In genomic region chr21:46255166-46255565, GRCh38 we compare ENCODE assay signal across 18 cellular contexts. TPM values are rescaled to one million over a fixed set of nuclear protein-coding genes. Genes with fewer than 3 reads are reported as not detected.
DNase-seq lines count a peak whose midpoint lies in the region; ATAC-seq and TF ChIP-seq lines count a peak whose summit lies in the region.
"Had no signal": no experiment of that assay in that cellular context is flagged by ENCODE, and none has a peak within 500 bp of the region (broad histone marks: within the 10 kb centered on the region; RNA-seq: fewer than 3 reads in every experiment).

No MANE protein-coding gene starts in this region.

- peaks cover 100% of the 10 kb centered on the region for H3K36me3 ChIP-seq in upper lobe of right lung

- H3K4me1 ChIP-seq in upper lobe of right lung = no peaks in the 10 kb centered on the region
- H3K4me1 ChIP-seq: testis had no signal

- POLR2A ChIA-PET in activated CD8-positive, alpha-beta T cell treated with anti-CD3 and anti-CD28 coated beads for 36 hours (lab: Charles Lee) = no interaction called here

- no peaks in the 10 kb centered on the region for H3K27me3 Mint-ChIP-seq in stimulated activated naive CD8-positive, alpha-beta T cell treated with anti-CD3 and anti-CD28 coated beads, Interleukin-15, Interleukin-2, amounts not matched to agents 100 ng/mL and 50 ng/mL, for 24 hours
- H3K27me3 Mint-ChIP-seq in stimulated activated naive CD8-positive, alpha-beta T cell treated with anti-CD3 and anti-CD28 coated beads, Interleukin-15, amount 100 ng/mL, for 72 hours = no peaks in the 10 kb centered on the region
- H3K27me3 Mint-ChIP-seq in activated CD8-positive, alpha-beta T cell treated with anti-CD3 and anti-CD28 coated beads for 36 hours = no peaks in the 10 kb centered on the region
- peaks cover 1% of the 10 kb centered on the region for H3K27me3 Mint-ChIP-seq in endothelial cell (ENCODE audit: unreplicated experiment)

- DNase-seq in stimulated activated naive CD8-positive, alpha-beta T cell treated with anti-CD3 and anti-CD28 coated beads, Interleukin-15, amount 100 ng/mL, for 72 hours = no peak
- DNase-seq in activated CD8-positive, alpha-beta T cell treated with anti-CD3 and anti-CD28 coated beads for 36 hours = no peak
- no peak for DNase-seq in endothelial cell (ENCODE audit: low spot score)
- peak; percentile 44 for DNase-seq in upper lobe of right lung
- no peak for DNase-seq in T1000 (lab: John Stamatoyannopoulos, UW)
- no peak for DNase-seq in NCI-H187 (lab: John Stamatoyannopoulos, UW)
- DNase-seq in HCEC 1CT = no peak
- DNase-seq: central memory CD4-positive, alpha-beta T cell; effector CD8-positive, alpha-beta T cell; GDM1; NCI-H1092 treated with DMSO at 0.1 percent for 48 hours; NCI-H526 treated with DMSO at 0.1 percent for 48 hours; psoas muscle; SHP77; stimulated activated CD8-positive, alpha-beta memory T cell treated with anti-CD3 and anti-CD28 coated beads, Interleukin-4, amount 100 ng/mL, for 48 hours; testis had no signal

- TF ChIP-seq CTCF in activated CD8-positive, alpha-beta T cell treated with anti-CD3 and anti-CD28 coated beads for 36 hours (IDR thresholded peaks at IDR 0.05) = no peak
- TF ChIP-seq CTCF in endothelial cell (IDR thresholded peaks at IDR 0.05; ENCODE audit: unreplicated experiment) (no peak), upper lobe of right lung (IDR thresholded peaks at IDR 0.05) (no peak)

- peaks cover 35% of the 10 kb centered on the region for H3K4me1 Mint-ChIP-seq in stimulated activated naive CD8-positive, alpha-beta T cell treated with anti-CD3 and anti-CD28 coated beads, Interleukin-15, Interleukin-2, amounts not matched to agents 100 ng/mL and 50 ng/mL, for 24 hours (ENCODE audit: low read depth)
- peaks cover 46% of the 10 kb centered on the region for H3K4me1 Mint-ChIP-seq in stimulated activated naive CD8-positive, alpha-beta T cell treated with anti-CD3 and anti-CD28 coated beads, Interleukin-15, amount 100 ng/mL, for 72 hours
- H3K4me1 Mint-ChIP-seq in activated CD8-positive, alpha-beta T cell treated with anti-CD3 and anti-CD28 coated beads for 36 hours (ENCODE audit: low read depth) = peaks cover 30% of the 10 kb centered on the region
- peaks cover 15% of the 10 kb centered on the region for H3K4me1 Mint-ChIP-seq in endothelial cell (ENCODE audit: unreplicated experiment)

- peak overlapping the region; percentile 95 for H3K27ac Mint-ChIP-seq in stimulated activated naive CD8-positive, alpha-beta T cell treated with anti-CD3 and anti-CD28 coated beads, Interleukin-15, Interleukin-2, amounts not matched to agents 100 ng/mL and 50 ng/mL, for 24 hours
- peak overlapping the region in 1 of 2 donors; percentile 95 for H3K27ac Mint-ChIP-seq in stimulated activated naive CD8-positive, alpha-beta T cell treated with anti-CD3 and anti-CD28 coated beads, Interleukin-15, amount 100 ng/mL, for 72 hours
- peak overlapping the region; percentile 93 for H3K27ac Mint-ChIP-seq in activated CD8-positive, alpha-beta T cell treated with anti-CD3 and anti-CD28 coated beads for 36 hours
- H3K27ac Mint-ChIP-seq in endothelial cell (ENCODE audit: unreplicated experiment) = no peak overlapping the region

- peaks cover 75% of the 10 kb centered on the region for H3K36me3 Mint-ChIP-seq in stimulated activated naive CD8-positive, alpha-beta T cell treated with anti-CD3 and anti-CD28 coated beads, Interleukin-15, Interleukin-2, amounts not matched to agents 100 ng/mL and 50 ng/mL, for 24 hours (ENCODE audit: low read depth)
- H3K36me3 Mint-ChIP-seq in activated CD8-positive, alpha-beta T cell treated with anti-CD3 and anti-CD28 coated beads for 36 hours (ENCODE audit: low read depth) = peaks cover 66% of the 10 kb centered on the region
- H3K36me3 Mint-ChIP-seq in endothelial cell (ENCODE audit: low read depth, unreplicated experiment) = peaks cover 54% of the 10 kb centered on the region

- H3K4me3 Mint-ChIP-seq in stimulated activated naive CD8-positive, alpha-beta T cell treated with anti-CD3 and anti-CD28 coated beads, Interleukin-15, Interleukin-2, amounts not matched to agents 100 ng/mL and 50 ng/mL, for 24 hours = no peak overlapping the region
- H3K4me3 Mint-ChIP-seq in stimulated activated naive CD8-positive, alpha-beta T cell treated with anti-CD3 and anti-CD28 coated beads, Interleukin-15, amount 100 ng/mL, for 72 hours = no peak overlapping the region
- no peak overlapping the region for H3K4me3 Mint-ChIP-seq in activated CD8-positive, alpha-beta T cell treated with anti-CD3 and anti-CD28 coated beads for 36 hours
- H3K4me3 Mint-ChIP-seq in endothelial cell (ENCODE audit: unreplicated experiment) = peak overlapping the region; percentile 70

- CTCF ChIA-PET in activated CD8-positive, alpha-beta T cell treated with anti-CD3 and anti-CD28 coated beads for 36 hours (lab: Charles Lee) = no interaction called here

- no peak overlapping the region for H3K4me3 ChIP-seq in upper lobe of right lung
- H3K4me3 ChIP-seq: psoas muscle, testis had no signal

- H3K27ac ChIP-seq in upper lobe of right lung = no peak overlapping the region
- H3K27ac ChIP-seq: KMS-11, psoas muscle, testis had no signal

- no peaks in the 10 kb centered on the region for H3K9me3 ChIP-seq in upper lobe of right lung
- H3K9me3 ChIP-seq: psoas muscle, testis had no signal

- intact Hi-C loops in activated CD8-positive, alpha-beta T cell treated with anti-CD3 and anti-CD28 coated beads for 36 hours (cut with micrococcal nuclease) = no loop called here
- intact Hi-C loops in upper lobe of right lung (cut with DNase I) = no loop called here

- H3K27me3 ChIP-seq in upper lobe of right lung = no peaks in the 10 kb centered on the region
- H3K27me3 ChIP-seq: testis had no signal

- no peaks in the 10 kb centered on the region for H3K9me3 Mint-ChIP-seq in stimulated activated naive CD8-positive, alpha-beta T cell treated with anti-CD3 and anti-CD28 coated beads, Interleukin-15, Interleukin-2, amounts not matched to agents 100 ng/mL and 50 ng/mL, for 24 hours
- H3K9me3 Mint-ChIP-seq in stimulated activated naive CD8-positive, alpha-beta T cell treated with anti-CD3 and anti-CD28 coated beads, Interleukin-15, amount 100 ng/mL, for 72 hours = peaks cover 0 to 6% of the 10 kb centered on the region in 2 donors
- H3K9me3 Mint-ChIP-seq in activated CD8-positive, alpha-beta T cell treated with anti-CD3 and anti-CD28 coated beads for 36 hours = no peaks in the 10 kb centered on the region
- no peaks in the 10 kb centered on the region for H3K9me3 Mint-ChIP-seq in endothelial cell (ENCODE audit: unreplicated experiment)

- ATAC-seq in stimulated activated naive CD8-positive, alpha-beta T cell treated with anti-CD3 and anti-CD28 coated beads, Interleukin-15, amount 100 ng/mL, for 72 hours = no peak
- no peak for ATAC-seq in activated CD8-positive, alpha-beta T cell treated with anti-CD3 and anti-CD28 coated beads for 36 hours
- ATAC-seq in upper lobe of right lung = no peak
- ATAC-seq: psoas muscle had no signal

RNA-seq across cellular contexts. Expression of gene LSS, which starts 26.6 kb away (rescaled TPM):
- 10 to 100 TPM; 20.3 to 20.4 TPM for total RNA-seq in activated CD8-positive, alpha-beta T cell treated with anti-CD3 and anti-CD28 coated beads for 36 hours
- 157 TPM for total RNA-seq in endothelial cell (ENCODE audit: unreplicated experiment)
- 108 TPM for total RNA-seq in upper lobe of right lung

RNA-seq across cellular contexts. Expression of gene MCM3AP, which starts 30.2 kb away (rescaled TPM):
- total RNA-seq in activated CD8-positive, alpha-beta T cell treated with anti-CD3 and anti-CD28 coated beads for 36 hours = 100 to 1,000 TPM; 108 to 112 TPM
- 92.1 TPM for total RNA-seq in endothelial cell (ENCODE audit: unreplicated experiment)
- total RNA-seq in upper lobe of right lung = 92.2 TPM

RNA-seq across cellular contexts. Expression of gene YBEY, which starts 31.0 kb away (rescaled TPM):
- total RNA-seq in activated CD8-positive, alpha-beta T cell treated with anti-CD3 and anti-CD28 coated beads for 36 hours = 10 to 100 TPM; 14.9 to 16.2 TPM
- total RNA-seq in endothelial cell (ENCODE audit: unreplicated experiment) = 7.0 TPM
- 14.0 TPM for total RNA-seq in upper lobe of right lung
